ENCODE assay signal across 8 cellular contexts in genomic region chr9:34647651-34648050, GRCh38. TPM values are rescaled to one million over a fixed set of nuclear protein-coding genes. Genes with fewer than 3 reads are reported as not detected.
DNase-seq lines count a peak whose midpoint lies in the region; ATAC-seq and TF ChIP-seq lines count a peak whose summit lies in the region.

No MANE protein-coding gene starts in this region.

- no peak for TF ChIP-seq POLR2A in vagina (IDR thresholded peaks at IDR 0.05)

- H3K4me1 ChIP-seq in right atrium auricular region (peaks cover 0 to 47% of the 10 kb centered on the region in 2 donors), vagina (peaks cover 39% of the 10 kb centered on the region)

- H3K9me3 ChIP-seq in right atrium auricular region (no peaks in the 10 kb centered on the region), vagina (no peaks in the 10 kb centered on the region)

- TF ChIP-seq CTCF in right atrium auricular region (IDR thresholded peaks at IDR 0.05) (no peak), brain microvascular endothelial cell (IDR thresholded peaks at IDR 0.05; ENCODE audit: low read depth, low read length, missing control alignments) (no peak), mesothelial cell of epicardium (IDR thresholded peaks at IDR 0.05; ENCODE audit: unreplicated experiment) (no peak), vagina (IDR thresholded peaks at IDR 0.05) (no peak)

- H3K36me3 ChIP-seq in right atrium auricular region = peaks cover 20% of the 10 kb centered on the region
- peaks cover 10% of the 10 kb centered on the region for H3K36me3 ChIP-seq in brain microvascular endothelial cell (replicated peaks)
- peaks cover 0 to 15% of the 10 kb centered on the region in 2 donors for H3K36me3 ChIP-seq in vagina

- H3K27ac ChIP-seq in right atrium auricular region = peak overlapping the region; percentile 84 to 87
- no peak overlapping the region for H3K27ac ChIP-seq in brain microvascular endothelial cell
- H3K27ac ChIP-seq in vagina = peak overlapping the region; percentile 71

- peaks cover 6% of the 10 kb centered on the region for H3K36me3 Mint-ChIP-seq in mesothelial cell of epicardium

- H3K9me3 Mint-ChIP-seq in mesothelial cell of epicardium = no peaks in the 10 kb centered on the region

- peak overlapping the region; percentile 87 for H3K4me3 Mint-ChIP-seq in mesothelial cell of epicardium

- intact Hi-C loops in cardiac septum (cut with DNase I) (loop anchor here (5.0 kb wide), 2 partner anchors 35 to 55 kb away; partner anchors contain the start of gene RPP25L), vagina (cut with DNase I) (no loop called here)

- in situ Hi-C loops in brain microvascular endothelial cell (cut with HindIII; ENCODE audit: low pct_ligation_motif_present, low sequenced_read_pairs) = no loop called here

- H3K27ac Mint-ChIP-seq in mesothelial cell of epicardium = peak overlapping the region; percentile 93

- H3K27me3 ChIP-seq in right atrium auricular region (no peaks in the 10 kb centered on the region), brain microvascular endothelial cell (replicated peaks) (no peaks in the 10 kb centered on the region), vagina (no peaks in the 10 kb centered on the region)

- H3K27me3 Mint-ChIP-seq in mesothelial cell of epicardium (ENCODE audit: low read depth) = no peaks in the 10 kb centered on the region

- H3K4me3 ChIP-seq in right atrium auricular region (peak overlapping the region; percentile 49 to 71), brain microvascular endothelial cell (ENCODE audit: low read depth, low read length) (peak overlapping the region; percentile 67), vagina (peak overlapping the region; percentile 76 to 89)

- H3K4me1 Mint-ChIP-seq in mesothelial cell of epicardium = peaks cover 39% of the 10 kb centered on the region

- ATAC-seq in HG03280 (IDR thresholded peaks at IDR 0.05; ENCODE audit: unreplicated experiment) = no peak

- DNase-seq in right atrium auricular region (ENCODE audit: low spot score) (no peak), cardiac septum (ENCODE audit: low spot score) (no peak), brain microvascular endothelial cell (no peak), mesothelial cell of epicardium (ENCODE audit: low spot score in 2 of 2, unreplicated experiment in 2 of 2) (no peak), vagina (ENCODE audit: extremely low spot score in 2 of 2) (no peak), inferior parietal cortex (ENCODE audit: extremely low spot score) (no peak), NCI-H1417 (lab: John Stamatoyannopoulos, UW) (no peak)

RNA-seq across cellular contexts. Expression of gene GALT, which starts 1.2 kb away (rescaled TPM):
- total RNA-seq in right atrium auricular region = 10 to 100 TPM; 30.9 to 35.0 TPM
- 42.4 TPM for total RNA-seq in cardiac septum
- 82.7 to 95.2 TPM (median 88.5 TPM) in 3 replicates for total RNA-seq in mesothelial cell of epicardium
- total RNA-seq in vagina = 52.5 TPM

RNA-seq across cellular contexts. Expression of gene IL11RA, which starts 4.3 kb away (rescaled TPM):
- total RNA-seq in right atrium auricular region = 100 to 1,000 TPM in 1 of 2 donors, 10 to 100 TPM in 1; 58.2 to 108 TPM
- total RNA-seq in cardiac septum = 59.4 TPM
- 112 to 114 TPM (median 113 TPM) in 3 replicates for total RNA-seq in mesothelial cell of epicardium
- total RNA-seq in vagina = 30.7 TPM

RNA-seq across cellular contexts. Expression of gene SIGMAR1, which starts 10.1 kb away (rescaled TPM):
- total RNA-seq in right atrium auricular region (10 to 100 TPM; 52.2 to 70.7 TPM), cardiac septum (25.8 TPM), mesothelial cell of epicardium (58.8 to 61.6 TPM (median 59.9 TPM) in 3 replicates), vagina (79.3 TPM)

RNA-seq across cellular contexts. Expression of gene CCL27, which starts 14.8 kb away (rescaled TPM):
- not detected for total RNA-seq in right atrium auricular region
- total RNA-seq in cardiac septum = not detected
- total RNA-seq in mesothelial cell of epicardium = 0.61 to 0.84 TPM in 2 of 3 replicates, not detected in the other
- not detected for total RNA-seq in vagina

RNA-seq across cellular contexts. Expression of gene ARID3C, which starts 18.8 kb away (rescaled TPM):
- not detected for total RNA-seq in right atrium auricular region
- total RNA-seq in cardiac septum = not detected
- total RNA-seq in mesothelial cell of epicardium = 0.42 to 0.80 TPM in 2 of 3 replicates, not detected in the other
- total RNA-seq in vagina = not detected
